ENCODE assay signal across 34 cellular contexts in genomic region chr11:23840872-23841271, GRCh38.
DNase-seq lines count a peak whose midpoint lies in the region; ATAC-seq, FAIRE-seq and TF ChIP-seq lines count a peak whose summit lies in the region.
"Had no signal": no experiment of that assay in that cellular context is flagged by ENCODE, and none has a peak within 500 bp of the region (broad histone marks: within the 10 kb centered on the region; RNA-seq: fewer than 3 reads in every experiment).

No MANE protein-coding gene starts in this region.

- no peak overlapping the region for H3K18ac ChIP-seq in mesendoderm (ENCODE audit: low read length)

- POLR2A ChIA-PET in A549 (lab: Yijun Ruan, JAX), result no interaction called here
- POLR2A ChIA-PET in HEK293 (lab: Yijun Ruan, JAX), result no interaction called here

- FAIRE-seq in A549 (lab: Jason Lieb, UNC), result no peak
- FAIRE-seq: A204.1, D721Med had no signal

- no peak overlapping the region for H2AK5ac ChIP-seq in mesendoderm (ENCODE audit: low read length)

- H3K36me3 ChIP-seq in HEK293 (ENCODE audit: control insufficient read depth in 2 of 2, insufficient read depth in 1 of 2, low read length in 2 of 2), result no peaks in the 10 kb centered on the region
- H3K36me3 ChIP-seq in mesendoderm (ENCODE audit: control insufficient read depth, insufficient read depth, low read length), result no peaks in the 10 kb centered on the region
- H3K36me3 ChIP-seq: BE2C; BLaER1; BLaER1 treated with 17β-estradiol and CSF1 and Interleukin-3, amounts not matched to agents 10 nM and 100 nM had no signal

- H3K23ac ChIP-seq in mesendoderm (ENCODE audit: low read length), result no peak overlapping the region

- H3K27me3 Mint-ChIP-seq in activated CD8-positive, alpha-beta memory T cell treated with anti-CD3 and anti-CD28 coated beads, Interleukin-2, amount 10 ng/mL, durations not matched to agents 7 days and 5 days, result no peaks in the 10 kb centered on the region
- H3K27me3 Mint-ChIP-seq: B cell; CD4-positive, alpha-beta memory T cell; CD4-positive, alpha-beta T cell; CD4-positive, CD25-positive, alpha-beta regulatory T cell had no signal

- H4K8ac ChIP-seq in mesendoderm (ENCODE audit: low read depth, low read length), result no peak overlapping the region

- no peak overlapping the region for H3K27ac ChIP-seq in A549
- no peak overlapping the region for H3K27ac ChIP-seq in HEK293 (ENCODE audit: extremely low read depth, low read depth, low read length)
- H3K27ac ChIP-seq in mesendoderm (ENCODE audit: low read depth, low read length), result no peak overlapping the region
- H3K27ac ChIP-seq: 22Rv1; BLaER1; BLaER1 treated with 17β-estradiol and CSF1 and Interleukin-3, amounts not matched to agents 10 nM and 100 nM; C4-2B had no signal

- TF ChIP-seq CTCF in A549 (IDR thresholded peaks at IDR 0.05), result no peak
- no peak for TF ChIP-seq CTCF in HEK293 (tag by site-specific recombination; IDR thresholded peaks at IDR 0.05)

- TF ChIP-seq EP300 in A549 (IDR thresholded peaks at IDR 0.05), result no peak

- H3K4me3 ChIP-seq in A549, result no peak overlapping the region
- H3K4me3 ChIP-seq in HEK293 (ENCODE audit: low read depth, low read length), result no peak overlapping the region
- no peak overlapping the region for H3K4me3 ChIP-seq in mesendoderm (ENCODE audit: low read length)
- H3K4me3 ChIP-seq: BLaER1; BLaER1 treated with 17β-estradiol and CSF1 and Interleukin-3, amounts not matched to agents 10 nM and 100 nM had no signal

- no peak overlapping the region for H2BK120ac ChIP-seq in mesendoderm (ENCODE audit: low read depth, low read length)

- H3K27me3 ChIP-seq in mesendoderm (ENCODE audit: insufficient read depth, low read length, poor library complexity), result no peaks in the 10 kb centered on the region
- H3K27me3 ChIP-seq: BE2C; BLaER1; BLaER1 treated with 17β-estradiol and CSF1 and Interleukin-3, amounts not matched to agents 10 nM and 100 nM had no signal

- no peak overlapping the region for H3K4ac ChIP-seq in mesendoderm (ENCODE audit: low read depth, low read length)

- H3K79me2 ChIP-seq in mesendoderm (ENCODE audit: control insufficient read depth, insufficient read depth, low read length), result no peaks in the 10 kb centered on the region

- no peaks in the 10 kb centered on the region for H3K4me1 ChIP-seq in A549
- H3K4me1 ChIP-seq in HEK293 (ENCODE audit: control insufficient read depth, insufficient read depth, low read length), result no peaks in the 10 kb centered on the region
- no peaks in the 10 kb centered on the region for H3K4me1 ChIP-seq in mesendoderm (ENCODE audit: control insufficient read depth, low read depth, low read length)
- H3K4me1 ChIP-seq: BE2C, BLaER1, Caco-2 had no signal

- no peak overlapping the region for H2BK5ac ChIP-seq in mesendoderm (ENCODE audit: low read length)

- no peak overlapping the region for H3K4me3 Mint-ChIP-seq in activated CD8-positive, alpha-beta memory T cell treated with anti-CD3 and anti-CD28 coated beads, Interleukin-2, amount 10 ng/mL, durations not matched to agents 7 days and 5 days
- H3K4me3 Mint-ChIP-seq: B cell; CD14-positive monocyte; CD4-positive, alpha-beta memory T cell; CD4-positive, alpha-beta T cell; CD4-positive, CD25-positive, alpha-beta regulatory T cell; CD8-positive, alpha-beta memory T cell; CD8-positive, alpha-beta T cell had no signal

- TF ChIP-seq RAD21 in A549 (conservative IDR thresholded peaks at IDR 0.05 in 1 of 2, IDR thresholded peaks at IDR 0.05 in 1 of 2), result no peak

- WGBS in A549 (ENCODE audit: missing lambda C conversion rate), result 60% methylated on average over 3 of the region's 3 CpGs
- no CpG with 5 or more reads among the region's 3 CpGs for WGBS in mesendoderm (ENCODE audit: extremely low coverage, insufficient coverage, low lambda C conversion rate)

- DNase-seq in NCI-H2171 treated with DMSO at 0.1 percent for 48 hours (lab: John Stamatoyannopoulos, UW) (peak; percentile 7), NCI-H2171 (lab: John Stamatoyannopoulos, UW) (no peak), A549 (ENCODE audit: low read depth in 1 of 2, low spot score in 1 of 2) (no peak), mesendoderm (no peak)
- DNase-seq in activated CD8-positive, alpha-beta memory T cell treated with anti-CD3 and anti-CD28 coated beads, Interleukin-2, amount 10 ng/mL, durations not matched to agents 7 days and 5 days, result no peak
- DNase-seq: 8988T; ACHN; AML-193; BE2C; C1 segment of cervical spinal cord; Caco-2; Calu3; CD4-positive, alpha-beta memory T cell; CD4-positive, alpha-beta T cell; CD4-positive, CD25-positive, alpha-beta regulatory T cell; CD8-positive, alpha-beta memory T cell; CD8-positive, alpha-beta T cell; COR-L47; DMS 273 treated with DMSO at 0.1 percent for 48 hours; DMS153; DMS53; DMS79; DMS79 treated with DMSO at 0.1 percent for 48 hours; DND-41; EL had no signal

- CTCF ChIA-PET in A549 (lab: Yijun Ruan, JAX) (no interaction called here), HEK293 (lab: Yijun Ruan, JAX) (no interaction called here)
- CTCF ChIA-PET in activated CD8-positive, alpha-beta memory T cell treated with anti-CD3 and anti-CD28 coated beads, Interleukin-2, amount 10 ng/mL, durations not matched to agents 7 days and 5 days (lab: Charles Lee), result no interaction called here

- no peak for TF ChIP-seq POLR2A in A549 (IDR thresholded peaks at IDR 0.05; ENCODE audit: low read length)

- H3K9ac ChIP-seq in mesendoderm (ENCODE audit: low read length), result no peak overlapping the region
- H3K9ac ChIP-seq: BLaER1; BLaER1 treated with 17β-estradiol and CSF1 and Interleukin-3, amounts not matched to agents 10 nM and 100 nM had no signal

- no peaks in the 10 kb centered on the region for H3K4me1 Mint-ChIP-seq in activated CD8-positive, alpha-beta memory T cell treated with anti-CD3 and anti-CD28 coated beads, Interleukin-2, amount 10 ng/mL, durations not matched to agents 7 days and 5 days
- H3K4me1 Mint-ChIP-seq: B cell; CD14-positive monocyte; CD4-positive, alpha-beta memory T cell; CD4-positive, CD25-positive, alpha-beta regulatory T cell; CD8-positive, alpha-beta memory T cell had no signal

- no peak overlapping the region for H2BK15ac ChIP-seq in mesendoderm (replicated peaks; ENCODE audit: low read depth)

- no peak overlapping the region for H3K27ac Mint-ChIP-seq in activated CD8-positive, alpha-beta memory T cell treated with anti-CD3 and anti-CD28 coated beads, Interleukin-2, amount 10 ng/mL, durations not matched to agents 7 days and 5 days
- H3K27ac Mint-ChIP-seq: B cell; CD14-positive monocyte; CD4-positive, alpha-beta memory T cell; CD4-positive, alpha-beta T cell; CD4-positive, CD25-positive, alpha-beta regulatory T cell; CD8-positive, alpha-beta memory T cell; CD8-positive, alpha-beta T cell had no signal

- no peak overlapping the region for H3K56ac ChIP-seq in mesendoderm (ENCODE audit: low read length)

- peaks cover 8% of the 10 kb centered on the region for H3K9me3 Mint-ChIP-seq in activated CD8-positive, alpha-beta memory T cell treated with anti-CD3 and anti-CD28 coated beads, Interleukin-2, amount 10 ng/mL, durations not matched to agents 7 days and 5 days (ENCODE audit: low read depth)

- ATAC-seq in A549, result no peak
- no peak for ATAC-seq in activated CD8-positive, alpha-beta memory T cell treated with anti-CD3 and anti-CD28 coated beads, Interleukin-2, amount 10 ng/mL, durations not matched to agents 7 days and 5 days
- ATAC-seq: CD8-positive, alpha-beta T cell had no signal

- no peaks in the 10 kb centered on the region for H3K36me3 Mint-ChIP-seq in activated CD8-positive, alpha-beta memory T cell treated with anti-CD3 and anti-CD28 coated beads, Interleukin-2, amount 10 ng/mL, durations not matched to agents 7 days and 5 days
- H3K36me3 Mint-ChIP-seq: CD14-positive monocyte; CD4-positive, alpha-beta memory T cell; CD4-positive, CD25-positive, alpha-beta regulatory T cell; CD8-positive, alpha-beta T cell had no signal

- H3K4me2 ChIP-seq in A549 (no peak overlapping the region), mesendoderm (ENCODE audit: low read length) (no peak overlapping the region)
- H3K4me2 ChIP-seq: BLaER1; BLaER1 treated with 17β-estradiol and CSF1 and Interleukin-3, amounts not matched to agents 10 nM and 100 nM had no signal

- no peaks in the 10 kb centered on the region for H3K79me1 ChIP-seq in mesendoderm (ENCODE audit: low read length)

- H3K9me3 ChIP-seq in A549 (no peaks in the 10 kb centered on the region), HEK293 (ENCODE audit: control insufficient read depth, insufficient read depth, low read depth, low read length) (no peaks in the 10 kb centered on the region)
- H3K9me3 ChIP-seq: BE2C, BLaER1, Caco-2 had no signal

- no peak overlapping the region for H4K5ac ChIP-seq in mesendoderm (ENCODE audit: low read length)

TF ChIP-seq in A549, 52 proteins besides CTCF, POLR2A, EP300 and RAD21:
- TF ChIP-seq ZC3H11A (IDR thresholded peaks at IDR 0.05) (peak; percentile 80), HOXB13 (CRISPR knock-in tag; IDR thresholded peaks at IDR 0.05; ENCODE audit: low read depth) (no peak), RFX5 (IDR thresholded peaks at IDR 0.05) (no peak)

TF ChIP-seq in HEK293, 187 proteins besides CTCF, POLR2A, EP300 and RAD21 (continues in another document):
- peak; percentile 86 for TF ChIP-seq ZNF555 (tag by site-specific recombination; conservative IDR thresholded peaks at IDR 0.05)
- no peak for TF ChIP-seq ZNF121 (tag by site-specific recombination; IDR thresholded peaks at IDR 0.05)
- TF ChIP-seq, protein P1, sequence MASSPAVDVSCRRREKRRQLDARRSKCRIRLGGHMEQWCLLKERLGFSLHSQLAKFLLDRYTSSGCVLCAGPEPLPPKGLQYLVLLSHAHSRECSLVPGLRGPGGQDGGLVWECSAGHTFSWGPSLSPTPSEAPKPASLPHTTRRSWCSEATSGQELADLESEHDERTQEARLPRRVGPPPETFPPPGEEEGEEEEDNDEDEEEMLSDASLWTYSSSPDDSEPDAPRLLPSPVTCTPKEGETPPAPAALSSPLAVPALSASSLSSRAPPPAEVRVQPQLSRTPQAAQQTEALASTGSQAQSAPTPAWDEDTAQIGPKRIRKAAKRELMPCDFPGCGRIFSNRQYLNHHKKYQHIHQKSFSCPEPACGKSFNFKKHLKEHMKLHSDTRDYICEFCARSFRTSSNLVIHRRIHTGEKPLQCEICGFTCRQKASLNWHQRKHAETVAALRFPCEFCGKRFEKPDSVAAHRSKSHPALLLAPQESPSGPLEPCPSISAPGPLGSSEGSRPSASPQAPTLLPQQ (tag by site-specific recombination; IDR thresholded peaks at IDR 0.05), result no peak
- TF ChIP-seq ZNF391 (tag by site-specific recombination; IDR thresholded peaks at IDR 0.05; ENCODE audit: borderline replicate concordance, low read depth), result no peak
- TF ChIP-seq MZF1 (tag by site-specific recombination; IDR thresholded peaks at IDR 0.05; ENCODE audit: borderline replicate concordance), result no peak
